ENCODE assay signal across 34 cellular contexts in the genomic region with DNA sequence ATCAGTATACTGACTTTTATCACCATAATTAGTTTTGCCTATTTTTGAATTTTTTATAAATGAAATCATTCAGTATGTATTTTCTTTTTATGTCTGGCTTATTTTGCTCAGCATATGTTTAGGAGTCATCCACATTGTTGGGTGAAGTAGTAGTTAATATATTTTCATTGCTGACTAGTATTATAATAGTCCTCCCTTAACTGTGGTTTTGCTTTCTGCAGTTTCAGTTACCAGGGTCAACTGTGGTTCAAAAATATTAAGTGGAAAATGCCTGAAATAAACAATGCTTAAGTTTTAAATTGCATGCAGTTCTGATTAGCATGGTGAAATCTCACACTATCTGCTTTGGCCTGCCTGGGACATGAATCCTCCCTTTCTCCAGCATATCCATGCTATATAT. TPM values are rescaled to one million over a fixed set of nuclear protein-coding genes. Genes with fewer than 3 reads are reported as not detected.
"Had no signal": no experiment of that assay in that cellular context is flagged by ENCODE, and none has a peak within 500 bp of the region (broad histone marks: within the 10 kb centered on the region; RNA-seq: fewer than 3 reads in every experiment).

No MANE protein-coding gene starts in this region.

- H3K9ac ChIP-seq: SK-N-SH had no signal

- H3K36me3 ChIP-seq: MG63, SJSA1 had no signal

- H3K4me3 ChIP-seq: MG63, PC-9, SJSA1 had no signal

- H3K9me3 ChIP-seq: MG63, SJSA1, SK-N-SH had no signal

- H3K4me2 ChIP-seq: PC-9, SK-N-SH had no signal

- H3K4me1 ChIP-seq: SJSA1 had no signal

- ATAC-seq: Panc1, Right ventricle myocardium inferior had no signal

- H3K9me2 ChIP-seq: SK-N-SH had no signal

- H3K27me3 ChIP-seq: MG63, SJSA1 had no signal

- H2AFZ ChIP-seq: PC-9 had no signal

- FAIRE-seq: RCC 7860 had no signal

- DNase-seq: Kasumi-1, KBM-7, MG63, MV-4-11, NCI-H1092, NCI-H1105, NCI-H1417 treated with DMSO at 0.1 percent for 48 hours, NCI-H1436 treated with DMSO at 0.1 percent for 48 hours, NCI-H1694 treated with DMSO at 0.1 percent for 48 hours, NCI-H187 treated with DMSO at 0.1 percent for 48 hours, NCI-H2029, NCI-H2081, NCI-H2171 treated with DMSO at 0.1 percent for 48 hours, NCI-H226, NCI-H446 treated with DMSO at 0.1 percent for 48 hours, NCI-H510A, NCI-H524, NCI-H526, NCI-H69, NCI-H748 treated with DMSO at 0.1 percent for 48 hours, NCI-H82, PC-9, SHP77, SIG-M5, SK-N-SH, SW 1271 had no signal

- H3K27ac ChIP-seq: PC-9, RWPE1, SJSA1 had no signal

RNA-seq across cellular contexts. Expression of gene PRR23C, which starts 39.5 kb away (rescaled TPM):
- total RNA-seq: M059J, OCI-LY7, PC-9, Right ventricle myocardium inferior, RPMI7951, SJSA1 had no signal
